Comparison of ENCODE assay signal across 14 cellular contexts in the genomic region with DNA sequence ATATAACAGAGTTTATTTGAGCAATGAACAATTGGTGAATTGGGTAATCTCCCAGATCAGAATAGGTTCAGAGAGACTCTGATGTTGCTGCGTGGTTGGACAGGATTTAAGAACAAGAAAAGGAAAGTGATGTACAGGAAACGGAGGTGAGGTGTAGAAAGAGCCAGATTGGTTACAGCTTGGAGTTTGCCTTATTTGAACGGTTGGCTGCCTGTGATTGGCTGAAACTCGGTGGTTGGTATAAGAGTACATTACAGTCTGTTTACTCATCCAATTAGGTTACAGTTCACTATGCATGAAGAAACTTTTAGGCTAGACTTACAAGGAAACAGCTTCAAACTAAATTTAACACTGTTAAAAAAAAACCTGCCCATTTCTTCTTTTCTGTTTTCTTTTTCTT.
A peak's percentile ranks its signal among the peaks of the same experiment; 100 is the strongest.
DNase-seq lines count a peak whose midpoint lies in the region; ATAC-seq and TF ChIP-seq lines count a peak whose summit lies in the region.
"Had no signal": no experiment of that assay in that cellular context is flagged by ENCODE, and none has a peak within 500 bp of the region (broad histone marks: within the 10 kb centered on the region; RNA-seq: fewer than 3 reads in every experiment).

No MANE protein-coding gene starts in this region.

- no peak overlapping the region for H3K27ac ChIP-seq in upper lobe of right lung
- no peak overlapping the region for H3K27ac ChIP-seq in CD8-positive, alpha-beta T cell (ENCODE audit: low read depth, low read length)
- no peak overlapping the region for H3K27ac ChIP-seq in tibial nerve
- H3K27ac ChIP-seq: hepatocyte, lower lobe of right lung had no signal

- H3K4me3 ChIP-seq in upper lobe of right lung: no peak overlapping the region
- no peak overlapping the region for H3K4me3 ChIP-seq in CD8-positive, alpha-beta T cell (ENCODE audit: low read depth, low read length)
- H3K4me3 ChIP-seq in tibial nerve: no peak overlapping the region
- H3K4me3 ChIP-seq: hepatocyte, lower lobe of right lung had no signal

- DNase-seq in Caki2 (ENCODE audit: low read depth) (peak; percentile 26), HFFc6 (peak; percentile 13), kidney tubule cell (ENCODE audit: low spot score) (peak; percentile 67), upper lobe of right lung (no peak), tibial nerve (ENCODE audit: low spot score in 2 of 2) (no peak)
- DNase-seq in CD8-positive, alpha-beta T cell: no peak
- DNase-seq: activated CD8-positive, alpha-beta memory T cell treated with anti-CD3 and anti-CD28 coated beads, Interleukin-2, amount 10 ng/mL, durations not matched to agents 7 days and 5 days; lower lobe of right lung; stimulated activated naive CD8-positive, alpha-beta T cell treated with anti-CD3 and anti-CD28 coated beads, Interleukin-15, amount 100 ng/mL, for 72 hours had no signal

- no peak overlapping the region for H3K4me3 Mint-ChIP-seq in HFFc6
- H3K4me3 Mint-ChIP-seq in T-helper 1 cell treated with Interleukin-12 subunit alpha and Interleukin-12 subunit beta and Interleukin-4 antibody, amounts not matched to agents 30 μg/mL and 1 μg/mL, for 36 hours: peak overlapping the region; percentile 47
- H3K4me3 Mint-ChIP-seq in CD8-positive, alpha-beta T cell: no peak overlapping the region
- H3K4me3 Mint-ChIP-seq: activated CD8-positive, alpha-beta memory T cell treated with anti-CD3 and anti-CD28 coated beads, Interleukin-2, amount 10 ng/mL, durations not matched to agents 7 days and 5 days; activated naive CD4-positive, alpha-beta T cell treated with anti-CD3 and anti-CD28 coated beads, Interleukin-2, amount 50 U/mL, for 24 hours; central memory CD8-positive, alpha-beta T cell; stimulated activated naive CD8-positive, alpha-beta T cell treated with anti-CD3 and anti-CD28 coated beads, Interleukin-15, amount 100 ng/mL, for 72 hours had no signal

- ATAC-seq in upper lobe of right lung: no peak
- ATAC-seq in CD8-positive, alpha-beta T cell: no peak
- ATAC-seq in HG03097 (IDR thresholded peaks at IDR 0.05; ENCODE audit: low FRiP score, unreplicated experiment): no peak
- ATAC-seq: activated CD8-positive, alpha-beta memory T cell treated with anti-CD3 and anti-CD28 coated beads, Interleukin-2, amount 10 ng/mL, durations not matched to agents 7 days and 5 days; stimulated activated naive CD8-positive, alpha-beta T cell treated with anti-CD3 and anti-CD28 coated beads, Interleukin-15, amount 100 ng/mL, for 72 hours had no signal

- TF ChIP-seq POLR2A in tibial nerve (IDR thresholded peaks at IDR 0.05): no peak

- 59% methylated on average over 4 of the region's 4 CpGs for WGBS in tibial nerve, 2 donors

- H3K27me3 Mint-ChIP-seq in HFFc6 (ENCODE audit: insufficient read depth): peaks cover 2% of the 10 kb centered on the region; the same call in 1 of the 2 replicates
- no peaks in the 10 kb centered on the region for H3K27me3 Mint-ChIP-seq in T-helper 1 cell treated with Interleukin-12 subunit alpha and Interleukin-12 subunit beta and Interleukin-4 antibody, amounts not matched to agents 30 μg/mL and 1 μg/mL, for 36 hours (ENCODE audit: low read depth)
- H3K27me3 Mint-ChIP-seq in CD8-positive, alpha-beta T cell (ENCODE audit: low read depth): no peaks in the 10 kb centered on the region
- H3K27me3 Mint-ChIP-seq: activated CD8-positive, alpha-beta memory T cell treated with anti-CD3 and anti-CD28 coated beads, Interleukin-2, amount 10 ng/mL, durations not matched to agents 7 days and 5 days; activated naive CD4-positive, alpha-beta T cell treated with anti-CD3 and anti-CD28 coated beads, Interleukin-2, amount 50 U/mL, for 24 hours; central memory CD8-positive, alpha-beta T cell; stimulated activated naive CD8-positive, alpha-beta T cell treated with anti-CD3 and anti-CD28 coated beads, Interleukin-15, amount 100 ng/mL, for 72 hours had no signal

- TF ChIP-seq CTCF in HFFc6 (IDR thresholded peaks at IDR 0.05) (no peak), upper lobe of right lung (IDR thresholded peaks at IDR 0.05) (no peak), tibial nerve (IDR thresholded peaks at IDR 0.05) (no peak)
- no peak for TF ChIP-seq CTCF in CD8-positive, alpha-beta T cell (IDR thresholded peaks at IDR 0.05)

- H3K36me3 ChIP-seq in upper lobe of right lung (no peaks in the 10 kb centered on the region), tibial nerve (no peaks in the 10 kb centered on the region)
- no peaks in the 10 kb centered on the region for H3K36me3 ChIP-seq in CD8-positive, alpha-beta T cell (ENCODE audit: insufficient read depth, low read length)
- H3K36me3 ChIP-seq: lower lobe of right lung had no signal

- H3K4me1 ChIP-seq in upper lobe of right lung: peaks cover 10% of the 10 kb centered on the region
- peaks cover 44% of the 10 kb centered on the region for H3K4me1 ChIP-seq in CD8-positive, alpha-beta T cell (ENCODE audit: insufficient read depth, low read length)
- peaks cover 0 to 5% (median 0%) of the 10 kb centered on the region in 4 donors for H3K4me1 ChIP-seq in tibial nerve

- H3K9me3 ChIP-seq in upper lobe of right lung (no peaks in the 10 kb centered on the region), tibial nerve (no peaks in the 10 kb centered on the region)
- H3K9me3 ChIP-seq in CD8-positive, alpha-beta T cell (ENCODE audit: low read length): no peaks in the 10 kb centered on the region
- H3K9me3 ChIP-seq: lower lobe of right lung had no signal

- H3K4me1 Mint-ChIP-seq in HFFc6 (ENCODE audit: low read depth): peaks cover 32% of the 10 kb centered on the region
- peaks cover 42% of the 10 kb centered on the region for H3K4me1 Mint-ChIP-seq in T-helper 1 cell treated with Interleukin-12 subunit alpha and Interleukin-12 subunit beta and Interleukin-4 antibody, amounts not matched to agents 30 μg/mL and 1 μg/mL, for 36 hours (ENCODE audit: low read depth)
- peaks cover 50% of the 10 kb centered on the region for H3K4me1 Mint-ChIP-seq in CD8-positive, alpha-beta T cell (ENCODE audit: low read depth)

- peaks cover 5% of the 10 kb centered on the region for H3K9me3 Mint-ChIP-seq in HFFc6
- peaks cover 27% of the 10 kb centered on the region for H3K9me3 Mint-ChIP-seq in T-helper 1 cell treated with Interleukin-12 subunit alpha and Interleukin-12 subunit beta and Interleukin-4 antibody, amounts not matched to agents 30 μg/mL and 1 μg/mL, for 36 hours
- peaks cover 10% of the 10 kb centered on the region for H3K9me3 Mint-ChIP-seq in CD8-positive, alpha-beta T cell
- H3K9me3 Mint-ChIP-seq: central memory CD8-positive, alpha-beta T cell had no signal

- CTCF ChIA-PET in CD8-positive, alpha-beta T cell (lab: Charles Lee): no interaction called here

- POLR2A ChIA-PET in CD8-positive, alpha-beta T cell (lab: Charles Lee): interaction anchor here (0.5 kb wide), 1 partner anchor 976 kb away, joined by 4 read pairs; no protein-coding TSS in a partner anchor

- no peak for TF ChIP-seq EP300 in tibial nerve (IDR thresholded peaks at IDR 0.05)

- H3K27me3 ChIP-seq in upper lobe of right lung: no peaks in the 10 kb centered on the region
- no peaks in the 10 kb centered on the region for H3K27me3 ChIP-seq in CD8-positive, alpha-beta T cell (ENCODE audit: insufficient read depth, low read length)
- no peaks in the 10 kb centered on the region for H3K27me3 ChIP-seq in tibial nerve
- H3K27me3 ChIP-seq: hepatocyte had no signal

- H3K36me3 Mint-ChIP-seq in HFFc6 (ENCODE audit: low read depth): peaks cover 9% of the 10 kb centered on the region
- H3K36me3 Mint-ChIP-seq in T-helper 1 cell treated with Interleukin-12 subunit alpha and Interleukin-12 subunit beta and Interleukin-4 antibody, amounts not matched to agents 30 μg/mL and 1 μg/mL, for 36 hours (ENCODE audit: low read depth): peaks cover 22% of the 10 kb centered on the region
- H3K36me3 Mint-ChIP-seq in CD8-positive, alpha-beta T cell: no peaks in the 10 kb centered on the region

- in situ Hi-C loops in Caki2 (cut with HindIII; ENCODE audit: low pct_unique_long_range_greater_than_20kb, low sequenced_read_pairs): no loop called here

- H3K27ac Mint-ChIP-seq in HFFc6: no peak overlapping the region
- no peak overlapping the region for H3K27ac Mint-ChIP-seq in T-helper 1 cell treated with Interleukin-12 subunit alpha and Interleukin-12 subunit beta and Interleukin-4 antibody, amounts not matched to agents 30 μg/mL and 1 μg/mL, for 36 hours
- no peak overlapping the region for H3K27ac Mint-ChIP-seq in CD8-positive, alpha-beta T cell
- H3K27ac Mint-ChIP-seq: activated CD8-positive, alpha-beta memory T cell treated with anti-CD3 and anti-CD28 coated beads, Interleukin-2, amount 10 ng/mL, durations not matched to agents 7 days and 5 days; activated naive CD4-positive, alpha-beta T cell treated with anti-CD3 and anti-CD28 coated beads, Interleukin-2, amount 50 U/mL, for 24 hours; stimulated activated naive CD8-positive, alpha-beta T cell treated with anti-CD3 and anti-CD28 coated beads, Interleukin-15, amount 100 ng/mL, for 72 hours had no signal

- intact Hi-C loops in upper lobe of right lung (cut with DNase I): no loop called here
- intact Hi-C loops in CD8-positive, alpha-beta T cell (cut with DNase I, micrococcal nuclease): loop anchor here in 1 of 2 experiments (10.0 kb wide), 1 partner anchor 1358 kb away; the partner anchor contains the start of gene IMPACT

Comparison
In these comparisons a context has a peak if more than half of its experiments do, and no peak if none do; other contexts are left out.
1. DNase-seq: peak in Caki2 (single experiment), HFFc6 (single experiment) and kidney tubule cell (single experiment); none in upper lobe of right lung (single experiment), CD8-positive, alpha-beta T cell (0 of 7) and tibial nerve (0 of 2).